Comparison of ENCODE assay signal across 2 cellular contexts in the genomic region with DNA sequence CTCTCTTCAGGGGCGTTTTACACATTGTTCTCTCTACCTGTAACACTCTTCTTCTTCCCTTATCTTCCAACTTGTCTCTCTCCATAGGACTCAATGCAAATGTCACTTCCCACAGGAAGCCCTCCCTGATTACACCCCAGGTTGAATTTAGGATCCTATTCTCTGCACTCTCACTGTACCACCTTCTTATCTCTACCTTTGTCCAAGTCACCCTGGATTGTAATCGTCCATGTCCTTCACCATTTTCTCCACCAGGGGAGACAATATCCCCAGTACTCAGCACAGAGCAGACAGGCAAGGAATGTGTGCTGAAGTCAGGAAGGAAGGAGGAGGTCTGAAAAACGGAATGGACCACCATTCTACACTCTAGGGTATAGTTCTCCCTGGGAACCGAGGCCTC.
TF ChIP-seq lines count a peak whose summit lies in the region.

No MANE protein-coding gene starts in this region.

TF ChIP-seq in GM12878, 131 proteins besides CTCF, POLR2A, EP300 and RAD21 (continued from another document):
- TF ChIP-seq, protein P1, sequence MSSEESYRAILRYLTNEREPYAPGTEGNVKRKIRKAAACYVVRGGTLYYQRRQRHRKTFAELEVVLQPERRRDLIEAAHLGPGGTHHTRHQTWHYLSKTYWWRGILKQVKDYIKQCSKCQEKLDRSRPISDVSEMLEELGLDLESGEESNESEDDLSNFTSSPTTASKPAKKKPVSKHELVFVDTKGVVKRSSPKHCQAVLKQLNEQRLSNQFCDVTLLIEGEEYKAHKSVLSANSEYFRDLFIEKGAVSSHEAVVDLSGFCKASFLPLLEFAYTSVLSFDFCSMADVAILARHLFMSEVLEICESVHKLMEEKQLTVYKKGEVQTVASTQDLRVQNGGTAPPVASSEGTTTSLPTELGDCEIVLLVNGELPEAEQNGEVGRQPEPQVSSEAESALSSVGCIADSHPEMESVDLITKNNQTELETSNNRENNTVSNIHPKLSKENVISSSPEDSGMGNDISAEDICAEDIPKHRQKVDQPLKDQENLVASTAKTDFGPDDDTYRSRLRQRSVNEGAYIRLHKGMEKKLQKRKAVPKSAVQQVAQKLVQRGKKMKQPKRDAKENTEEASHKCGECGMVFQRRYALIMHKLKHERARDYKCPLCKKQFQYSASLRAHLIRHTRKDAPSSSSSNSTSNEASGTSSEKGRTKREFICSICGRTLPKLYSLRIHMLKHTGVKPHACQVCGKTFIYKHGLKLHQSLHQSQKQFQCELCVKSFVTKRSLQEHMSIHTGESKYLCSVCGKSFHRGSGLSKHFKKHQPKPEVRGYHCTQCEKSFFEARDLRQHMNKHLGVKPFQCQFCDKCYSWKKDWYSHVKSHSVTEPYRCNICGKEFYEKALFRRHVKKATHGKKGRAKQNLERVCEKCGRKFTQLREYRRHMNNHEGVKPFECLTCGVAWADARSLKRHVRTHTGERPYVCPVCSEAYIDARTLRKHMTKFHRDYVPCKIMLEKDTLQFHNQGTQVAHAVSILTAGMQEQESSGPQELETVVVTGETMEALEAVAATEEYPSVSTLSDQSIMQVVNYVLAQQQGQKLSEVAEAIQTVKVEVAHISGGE (CRISPR knock-in tag; IDR thresholded peaks at IDR 0.05): no peak
- TF ChIP-seq SMARCA5 (IDR thresholded peaks at IDR 0.05) (no peak), NR2C1 (IDR thresholded peaks at IDR 0.05) (no peak), TBL1XR1 (IDR thresholded peaks at IDR 0.05; ENCODE audit: low read depth, low read length) (no peak), NBN (IDR thresholded peaks at IDR 0.05) (no peak), HDGF (IDR thresholded peaks at IDR 0.05) (no peak), RELA (IDR thresholded peaks at IDR 0.05; ENCODE audit: borderline replicate concordance, partially characterized antibody) (no peak), SUPT20H (IDR thresholded peaks at IDR 0.05; ENCODE audit: borderline replicate concordance, control insufficient read depth, low read depth, low read length) (no peak), ZZZ3 (IDR thresholded peaks at IDR 0.05; ENCODE audit: control insufficient read depth, insufficient read length, low read depth) (no peak), SP1 (IDR thresholded peaks at IDR 0.05; ENCODE audit: low read depth, low read length) (no peak), HCFC1 (IDR thresholded peaks at IDR 0.05; ENCODE audit: low read length) (no peak), MYB (IDR thresholded peaks at IDR 0.05; ENCODE audit: borderline replicate concordance, low read depth, low read length) (no peak), ZBED1 (IDR thresholded peaks at IDR 0.05; ENCODE audit: borderline replicate concordance) (no peak), RBBP5 (conservative IDR thresholded peaks at IDR 0.05) (no peak)
- TF ChIP-seq, protein P2, sequence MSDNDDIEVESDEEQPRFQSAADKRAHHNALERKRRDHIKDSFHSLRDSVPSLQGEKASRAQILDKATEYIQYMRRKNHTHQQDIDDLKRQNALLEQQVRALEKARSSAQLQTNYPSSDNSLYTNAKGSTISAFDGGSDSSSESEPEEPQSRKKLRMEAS (IDR thresholded peaks at IDR 0.05; ENCODE audit: low read depth, low read length): no peak
- TF ChIP-seq, protein P3, sequence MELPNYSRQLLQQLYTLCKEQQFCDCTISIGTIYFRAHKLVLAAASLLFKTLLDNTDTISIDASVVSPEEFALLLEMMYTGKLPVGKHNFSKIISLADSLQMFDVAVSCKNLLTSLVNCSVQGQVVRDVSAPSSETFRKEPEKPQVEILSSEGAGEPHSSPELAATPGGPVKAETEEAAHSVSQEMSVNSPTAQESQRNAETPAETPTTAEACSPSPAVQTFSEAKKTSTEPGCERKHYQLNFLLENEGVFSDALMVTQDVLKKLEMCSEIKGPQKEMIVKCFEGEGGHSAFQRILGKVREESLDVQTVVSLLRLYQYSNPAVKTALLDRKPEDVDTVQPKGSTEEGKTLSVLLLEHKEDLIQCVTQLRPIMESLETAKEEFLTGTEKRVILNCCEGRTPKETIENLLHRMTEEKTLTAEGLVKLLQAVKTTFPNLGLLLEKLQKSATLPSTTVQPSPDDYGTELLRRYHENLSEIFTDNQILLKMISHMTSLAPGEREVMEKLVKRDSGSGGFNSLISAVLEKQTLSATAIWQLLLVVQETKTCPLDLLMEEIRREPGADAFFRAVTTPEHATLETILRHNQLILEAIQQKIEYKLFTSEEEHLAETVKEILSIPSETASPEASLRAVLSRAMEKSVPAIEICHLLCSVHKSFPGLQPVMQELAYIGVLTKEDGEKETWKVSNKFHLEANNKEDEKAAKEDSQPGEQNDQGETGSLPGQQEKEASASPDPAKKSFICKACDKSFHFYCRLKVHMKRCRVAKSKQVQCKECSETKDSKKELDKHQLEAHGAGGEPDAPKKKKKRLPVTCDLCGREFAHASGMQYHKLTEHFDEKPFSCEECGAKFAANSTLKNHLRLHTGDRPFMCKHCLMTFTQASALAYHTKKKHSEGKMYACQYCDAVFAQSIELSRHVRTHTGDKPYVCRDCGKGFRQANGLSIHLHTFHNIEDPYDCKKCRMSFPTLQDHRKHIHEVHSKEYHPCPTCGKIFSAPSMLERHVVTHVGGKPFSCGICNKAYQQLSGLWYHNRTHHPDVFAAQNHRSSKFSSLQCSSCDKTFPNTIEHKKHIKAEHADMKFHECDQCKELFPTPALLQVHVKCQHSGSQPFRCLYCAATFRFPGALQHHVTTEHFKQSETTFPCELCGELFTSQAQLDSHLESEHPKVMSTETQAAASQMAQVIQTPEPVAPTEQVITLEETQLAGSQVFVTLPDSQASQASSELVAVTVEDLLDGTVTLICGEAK (IDR thresholded peaks at IDR 0.05; ENCODE audit: borderline replicate concordance): no peak
- TF ChIP-seq, protein P4, sequence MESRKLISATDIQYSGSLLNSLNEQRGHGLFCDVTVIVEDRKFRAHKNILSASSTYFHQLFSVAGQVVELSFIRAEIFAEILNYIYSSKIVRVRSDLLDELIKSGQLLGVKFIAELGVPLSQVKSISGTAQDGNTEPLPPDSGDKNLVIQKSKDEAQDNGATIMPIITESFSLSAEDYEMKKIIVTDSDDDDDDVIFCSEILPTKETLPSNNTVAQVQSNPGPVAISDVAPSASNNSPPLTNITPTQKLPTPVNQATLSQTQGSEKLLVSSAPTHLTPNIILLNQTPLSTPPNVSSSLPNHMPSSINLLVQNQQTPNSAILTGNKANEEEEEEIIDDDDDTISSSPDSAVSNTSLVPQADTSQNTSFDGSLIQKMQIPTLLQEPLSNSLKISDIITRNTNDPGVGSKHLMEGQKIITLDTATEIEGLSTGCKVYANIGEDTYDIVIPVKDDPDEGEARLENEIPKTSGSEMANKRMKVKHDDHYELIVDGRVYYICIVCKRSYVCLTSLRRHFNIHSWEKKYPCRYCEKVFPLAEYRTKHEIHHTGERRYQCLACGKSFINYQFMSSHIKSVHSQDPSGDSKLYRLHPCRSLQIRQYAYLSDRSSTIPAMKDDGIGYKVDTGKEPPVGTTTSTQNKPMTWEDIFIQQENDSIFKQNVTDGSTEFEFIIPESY (IDR thresholded peaks at IDR 0.05): no peak
TF ChIP-seq in GM12878: peak in this region for 0.

TF ChIP-seq in liver, 16 proteins besides CTCF, POLR2A, EP300 and RAD21 (continued from another document):
- TF ChIP-seq, protein P4 (IDR thresholded peaks at IDR 0.05): no peak
- TF ChIP-seq SP1 (IDR thresholded peaks at IDR 0.05): no peak
- TF ChIP-seq, protein P5, sequence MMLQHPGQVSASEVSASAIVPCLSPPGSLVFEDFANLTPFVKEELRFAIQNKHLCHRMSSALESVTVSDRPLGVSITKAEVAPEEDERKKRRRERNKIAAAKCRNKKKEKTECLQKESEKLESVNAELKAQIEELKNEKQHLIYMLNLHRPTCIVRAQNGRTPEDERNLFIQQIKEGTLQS (IDR thresholded peaks at IDR 0.05): no peak
- TF ChIP-seq HNF4A (conservative IDR thresholded peaks at IDR 0.05): no peak
- no peak for TF ChIP-seq HNF4G (IDR thresholded peaks at IDR 0.05)
- TF ChIP-seq, protein P6, sequence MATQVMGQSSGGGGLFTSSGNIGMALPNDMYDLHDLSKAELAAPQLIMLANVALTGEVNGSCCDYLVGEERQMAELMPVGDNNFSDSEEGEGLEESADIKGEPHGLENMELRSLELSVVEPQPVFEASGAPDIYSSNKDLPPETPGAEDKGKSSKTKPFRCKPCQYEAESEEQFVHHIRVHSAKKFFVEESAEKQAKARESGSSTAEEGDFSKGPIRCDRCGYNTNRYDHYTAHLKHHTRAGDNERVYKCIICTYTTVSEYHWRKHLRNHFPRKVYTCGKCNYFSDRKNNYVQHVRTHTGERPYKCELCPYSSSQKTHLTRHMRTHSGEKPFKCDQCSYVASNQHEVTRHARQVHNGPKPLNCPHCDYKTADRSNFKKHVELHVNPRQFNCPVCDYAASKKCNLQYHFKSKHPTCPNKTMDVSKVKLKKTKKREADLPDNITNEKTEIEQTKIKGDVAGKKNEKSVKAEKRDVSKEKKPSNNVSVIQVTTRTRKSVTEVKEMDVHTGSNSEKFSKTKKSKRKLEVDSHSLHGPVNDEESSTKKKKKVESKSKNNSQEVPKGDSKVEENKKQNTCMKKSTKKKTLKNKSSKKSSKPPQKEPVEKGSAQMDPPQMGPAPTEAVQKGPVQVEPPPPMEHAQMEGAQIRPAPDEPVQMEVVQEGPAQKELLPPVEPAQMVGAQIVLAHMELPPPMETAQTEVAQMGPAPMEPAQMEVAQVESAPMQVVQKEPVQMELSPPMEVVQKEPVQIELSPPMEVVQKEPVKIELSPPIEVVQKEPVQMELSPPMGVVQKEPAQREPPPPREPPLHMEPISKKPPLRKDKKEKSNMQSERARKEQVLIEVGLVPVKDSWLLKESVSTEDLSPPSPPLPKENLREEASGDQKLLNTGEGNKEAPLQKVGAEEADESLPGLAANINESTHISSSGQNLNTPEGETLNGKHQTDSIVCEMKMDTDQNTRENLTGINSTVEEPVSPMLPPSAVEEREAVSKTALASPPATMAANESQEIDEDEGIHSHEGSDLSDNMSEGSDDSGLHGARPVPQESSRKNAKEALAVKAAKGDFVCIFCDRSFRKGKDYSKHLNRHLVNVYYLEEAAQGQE (IDR thresholded peaks at IDR 0.05): no peak
- no peak for TF ChIP-seq GABPA (IDR thresholded peaks at IDR 0.05 in 1 of 2, conservative IDR thresholded peaks at IDR 0.05 in 1 of 2)
- TF ChIP-seq RXRA (IDR thresholded peaks at IDR 0.05): no peak
- no peak for TF ChIP-seq EGR1 (IDR thresholded peaks at IDR 0.05; ENCODE audit: low read depth in 2 of 2)
